In the genomic region with DNA sequence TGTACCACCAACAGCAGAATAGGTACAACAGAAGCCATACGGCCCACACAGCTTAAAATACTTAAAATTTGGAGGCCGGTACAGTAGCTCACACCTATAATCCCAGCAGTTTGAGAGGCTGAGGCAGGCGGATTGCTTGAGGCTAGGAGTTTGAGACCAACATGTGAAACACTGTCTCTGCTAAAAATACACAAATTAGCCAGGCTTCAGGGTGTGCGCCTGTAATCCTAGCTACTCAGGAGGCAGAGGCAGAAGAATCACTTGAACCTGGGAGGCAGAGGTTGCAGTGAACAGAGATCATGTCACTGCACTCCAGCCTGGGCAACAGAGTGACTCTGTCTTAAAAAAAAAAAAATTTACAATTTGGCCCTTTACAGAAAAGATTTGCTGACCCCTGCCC, we compare ENCODE assay signal across 28 cellular contexts.
"Had no signal": no experiment of that assay in that cellular context is flagged by ENCODE, and none has a peak within 500 bp of the region (broad histone marks: within the 10 kb centered on the region; RNA-seq: fewer than 3 reads in every experiment).

No MANE protein-coding gene starts in this region.

- H3K27ac Mint-ChIP-seq: activated B cell treated with CpG ODN at 0.5 μM for 24 hours; activated CD4-positive, alpha-beta memory T cell treated with anti-CD3 and anti-CD28 coated beads for 36 hours; activated naive CD8-positive, alpha-beta T cell; T-helper 2 cell treated with Interferon-gamma antibody and Interleukin-4, amounts not matched to agents 5 μg/mL and 100 μg/mL, for 36 hours had no signal

- H3K27ac ChIP-seq: brain microvascular endothelial cell, epithelial cell of prostate, hepatocyte, WERI-Rb-1 had no signal

- H3K27me3 ChIP-seq: brain microvascular endothelial cell, esophagus squamous epithelium, heart right ventricle, hepatocyte had no signal

- H3K4me1 Mint-ChIP-seq: activated B cell treated with CpG ODN at 0.5 μM for 24 hours had no signal

- H3K9me3 Mint-ChIP-seq: activated B cell treated with CpG ODN at 0.5 μM for 24 hours; activated CD4-positive, alpha-beta memory T cell treated with anti-CD3 and anti-CD28 coated beads for 36 hours; activated T-cell treated with anti-CD3 and anti-CD28 coated beads, Interleukin-2, amount 50 U/mL, for 4 hours; activated T-helper 17 cell treated with anti-CD3 and anti-CD28 coated beads, Interleukin-2, amount 50 U/mL, for 72 hours; effector memory CD8-positive, alpha-beta T cell; T-helper 2 cell treated with Interferon-gamma antibody and Interleukin-4, amounts not matched to agents 5 μg/mL and 100 μg/mL, for 36 hours had no signal

- H3K4me3 Mint-ChIP-seq: activated B cell treated with CpG ODN at 0.5 μM for 24 hours; activated CD4-positive, alpha-beta memory T cell treated with anti-CD3 and anti-CD28 coated beads for 36 hours; activated naive CD8-positive, alpha-beta T cell; activated T-cell treated with anti-CD3 and anti-CD28 coated beads, Interleukin-2, amount 50 U/mL, for 4 hours; effector memory CD8-positive, alpha-beta T cell; T-helper 17 cell; T-helper 2 cell treated with Interferon-gamma antibody and Interleukin-4, amounts not matched to agents 5 μg/mL and 100 μg/mL, for 36 hours had no signal

- DNase-seq: activated B cell treated with CpG ODN at 0.5 μM for 24 hours; activated CD4-positive, alpha-beta memory T cell treated with anti-CD3 and anti-CD28 coated beads for 36 hours; activated CD4-positive, alpha-beta T cell treated with anti-CD3 and anti-CD28 coated beads for 48 hours; activated CD8-positive, alpha-beta memory T cell treated with anti-CD3 and anti-CD28 coated beads for 24 hours; activated effector memory CD4-positive, alpha-beta T cell treated with Interleukin-2 at 50 U/mL for 16 hours; activated gamma-delta T cell treated with Interleukin-2 at 50 U/mL for 16 hours; activated naive CD4-positive, alpha-beta T cell treated with anti-CD3 and anti-CD28 coated beads, Interleukin-2, amount 50 U/mL, for 16 hours; activated naive CD4-positive, alpha-beta T cell treated with Interleukin-2 at 50 U/mL for 16 hours; activated T-cell treated with anti-CD3 and anti-CD28 coated beads, Interleukin-2, amount 50 U/mL, for 4 hours; amniotic stem cell; anterior cingulate cortex; brain microvascular endothelial cell; cortex of kidney; dermis blood vessel endothelial cell; effector CD4-positive, alpha-beta T cell; effector memory CD8-positive, alpha-beta T cell; esophagus squamous epithelium; heart right ventricle; T-helper 1 cell; T-helper 17 cell; T1000; WERI-Rb-1 had no signal

- H3K36me3 ChIP-seq: brain microvascular endothelial cell had no signal

- H3K9me3 ChIP-seq: esophagus squamous epithelium had no signal

- H3K27me3 Mint-ChIP-seq: activated B cell treated with CpG ODN at 0.5 μM for 24 hours; activated CD4-positive, alpha-beta memory T cell treated with anti-CD3 and anti-CD28 coated beads for 36 hours; activated naive CD8-positive, alpha-beta T cell; activated T-helper 17 cell treated with anti-CD3 and anti-CD28 coated beads, Interleukin-2, amount 50 U/mL, for 72 hours; effector memory CD8-positive, alpha-beta T cell; T-helper 17 cell had no signal

- ATAC-seq: activated CD4-positive, CD25-positive, alpha-beta regulatory T cell treated with anti-CD3 and anti-CD28 coated beads, Interleukin-2, amount 50 U/mL, for 24 hours; activated T-cell treated with anti-CD3 and anti-CD28 coated beads, Interleukin-2, amount 50 U/mL, for 4 hours; activated T-helper 17 cell treated with anti-CD3 and anti-CD28 coated beads, Interleukin-2, amount 50 U/mL, for 72 hours; effector memory CD8-positive, alpha-beta T cell; heart right ventricle; T-helper 17 cell had no signal

- H3K4me3 ChIP-seq: esophagus squamous epithelium, heart right ventricle, hepatocyte had no signal
